Comparison of ENCODE assay signal across 1 cellular context in the genomic region with DNA sequence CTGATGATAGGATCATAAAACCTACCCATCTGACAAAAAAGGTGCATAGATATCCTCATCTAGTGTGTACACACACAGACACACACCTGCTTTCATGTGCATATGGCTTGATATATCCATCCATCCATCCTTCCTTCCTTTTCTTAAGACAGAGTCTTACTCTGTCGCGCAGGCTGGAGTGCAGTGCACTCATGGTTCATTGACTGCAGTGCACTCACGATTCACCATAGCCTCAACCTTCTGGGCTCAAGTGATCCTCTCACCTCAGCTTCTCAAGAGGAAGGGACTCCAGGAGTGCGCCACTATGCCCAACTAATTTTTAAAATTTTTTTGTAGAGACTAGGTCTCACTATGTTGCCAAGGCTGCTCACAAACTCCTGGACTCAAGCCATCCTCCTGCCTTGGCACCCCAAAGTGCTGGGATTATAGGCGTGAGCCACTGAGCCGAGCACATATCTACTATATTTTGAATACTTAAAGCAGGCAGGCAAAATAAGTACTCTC.
TF ChIP-seq lines count a peak whose summit lies in the region.

No MANE protein-coding gene starts in this region.

TF ChIP-seq in GM12878, 131 proteins besides CTCF, POLR2A, EP300 and RAD21:
- no peak for TF ChIP-seq ZNF274 (IDR thresholded peaks at IDR 0.05; ENCODE audit: insufficient read depth, insufficient read length)
- TF ChIP-seq, protein P1, sequence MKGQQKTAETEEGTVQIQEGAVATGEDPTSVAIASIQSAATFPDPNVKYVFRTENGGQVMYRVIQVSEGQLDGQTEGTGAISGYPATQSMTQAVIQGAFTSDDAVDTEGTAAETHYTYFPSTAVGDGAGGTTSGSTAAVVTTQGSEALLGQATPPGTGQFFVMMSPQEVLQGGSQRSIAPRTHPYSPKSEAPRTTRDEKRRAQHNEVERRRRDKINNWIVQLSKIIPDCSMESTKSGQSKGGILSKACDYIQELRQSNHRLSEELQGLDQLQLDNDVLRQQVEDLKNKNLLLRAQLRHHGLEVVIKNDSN (IDR thresholded peaks at IDR 0.05; ENCODE audit: borderline replicate concordance, extremely low read length, insufficient read depth, low read depth, low read length): no peak
